Comparison of ENCODE assay signal across 34 cellular contexts in the genomic region with DNA sequence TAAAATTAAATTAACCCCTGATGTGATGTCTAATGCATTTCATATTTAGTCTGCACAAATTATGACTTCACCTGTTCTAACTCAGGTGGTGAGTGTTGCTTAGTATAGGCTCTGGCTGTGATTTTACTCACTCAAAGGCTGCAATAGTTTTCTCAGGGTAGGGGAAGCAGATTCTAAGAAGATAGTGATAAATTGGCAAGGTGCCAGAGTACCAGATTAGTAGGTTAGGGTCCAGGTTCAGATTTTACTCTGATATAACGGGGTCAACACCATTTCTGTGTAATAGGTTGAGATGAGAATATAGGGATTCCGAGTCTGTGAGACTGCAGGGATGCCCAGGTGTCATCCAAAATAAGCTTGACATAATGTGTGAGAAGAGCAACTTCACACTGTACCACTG.
"Had no signal": no experiment of that assay in that cellular context is flagged by ENCODE, and none has a peak within 500 bp of the region (broad histone marks: within the 10 kb centered on the region; RNA-seq: fewer than 3 reads in every experiment).

No MANE protein-coding gene starts in this region.

- H3K9me3 ChIP-seq: MG63 had no signal

- H3K36me3 ChIP-seq: MG63 had no signal

- H3K4me3 ChIP-seq: MG63 had no signal

- DNase-seq: Karpas-422, Kasumi-1, MG63, MM.1S, MV-4-11, NCI-H1048, NCI-H1092, NCI-H1092 treated with DMSO at 0.1 percent for 48 hours, NCI-H1105, NCI-H1105 treated with DMSO at 0.1 percent for 48 hours, NCI-H1417, NCI-H1417 treated with DMSO at 0.1 percent for 48 hours, NCI-H1436, NCI-H1436 treated with DMSO at 0.1 percent for 48 hours, NCI-H146, NCI-H1694, NCI-H1694 treated with DMSO at 0.1 percent for 48 hours, NCI-H187, NCI-H187 treated with DMSO at 0.1 percent for 48 hours, NCI-H1930, NCI-H2029, NCI-H2029 treated with DMSO at 0.1 percent for 48 hours, NCI-H2081, NCI-H2081 treated with DMSO at 0.1 percent for 48 hours, NCI-H2107, NCI-H2171, NCI-H2171 treated with DMSO at 0.1 percent for 48 hours, NCI-H2227 treated with DMSO at 0.1 percent for 48 hours, NCI-H226, NCI-H345, NCI-H446, NCI-H446 treated with DMSO at 0.1 percent for 48 hours, NCI-H510A, NCI-H510A treated with DMSO at 0.1 percent for 48 hours had no signal

- H3K27me3 ChIP-seq: MG63 had no signal
